8 cellular contexts compared by ENCODE assay signal in genomic region chr10:124744047-124744687, GRCh38. TPM values are rescaled to one million over a fixed set of nuclear protein-coding genes. Genes with fewer than 3 reads are reported as not detected.
A peak's percentile ranks its signal among the peaks of the same experiment; 100 is the strongest.
DNase-seq lines count a peak whose midpoint lies in the region; ATAC-seq and TF ChIP-seq lines count a peak whose summit lies in the region.

TSS of gene FAM53B (minus strand) at chr10:124744378. CDS start at chr10:124706713, 37,665 bp downstream.

- peak within 1 kb of the TSS; percentile 65 for H3K9ac ChIP-seq in smooth muscle cell (ENCODE audit: low read depth)

- H3K27ac Mint-ChIP-seq in WTC11: peak within 1 kb of the TSS; percentile 71

- no peaks in the 10 kb centered on the region for H3K9me3 Mint-ChIP-seq in WTC11

- H3K27ac ChIP-seq in smooth muscle cell (ENCODE audit: low read depth): peak within 1 kb of the TSS; percentile 85

- DNase-seq in NCI-H1436 (lab: John Stamatoyannopoulos, UW): peak; percentile 83
- no peak for DNase-seq in NCI-H1436 treated with DMSO at 0.1 percent for 48 hours (lab: John Stamatoyannopoulos, UW)
- peak; percentile 7 for DNase-seq in NCI-H128 (lab: John Stamatoyannopoulos, UW; ENCODE audit: unreplicated experiment)
- peak; percentile 82 for DNase-seq in WTC11 (ENCODE audit: low spot score)
- peak; percentile 71 to 85 for DNase-seq in cardiac fibroblast (ENCODE audit: low read depth in 2 of 2)
- peak; percentile 78 for DNase-seq in inferior parietal cortex (ENCODE audit: extremely low spot score)
- peak; percentile 48 for DNase-seq in smooth muscle cell (lab: John Stamatoyannopoulos, UW; ENCODE audit: unreplicated experiment)

- no peak for TF ChIP-seq CTCF in WTC11 (IDR thresholded peaks at IDR 0.05)
- no peak for TF ChIP-seq CTCF in cardiac fibroblast (IDR thresholded peaks at IDR 0.05; ENCODE audit: low read depth, low read length)
- TF ChIP-seq CTCF in smooth muscle cell (IDR thresholded peaks at IDR 0.05; ENCODE audit: borderline replicate concordance, insufficient read depth, poor library complexity, severe bottlenecking): no peak

- H3K27me3 Mint-ChIP-seq in WTC11 (ENCODE audit: low read depth): peaks cover 19% of the 10 kb centered on the region

- ATAC-seq in HG02642 (IDR thresholded peaks at IDR 0.05; ENCODE audit: poor library complexity, unreplicated experiment) (peak; percentile 70), WTC11 (peak; percentile 59)

- H3K4me1 Mint-ChIP-seq in WTC11: peaks cover 46% of the 10 kb centered on the region

- peaks cover 5% of the 10 kb centered on the region; the same call in 1 of the 2 replicates for H3K36me3 Mint-ChIP-seq in WTC11

- no peak within 1 kb of the TSS for H2AFZ ChIP-seq in smooth muscle cell (ENCODE audit: low read depth)

- POLR2A ChIA-PET in WTC11 (lab: Charles Lee): no interaction called here

- H3K27me3 ChIP-seq in smooth muscle cell (ENCODE audit: low read depth): no peaks in the 10 kb centered on the region

- H3K4me3 ChIP-seq in cardiac fibroblast (replicated peaks in 1 of 2; ENCODE audit: low read depth in 2 of 2, low read length in 2 of 2) (peak within 1 kb of the TSS; percentile 67 to 71), smooth muscle cell (peak within 1 kb of the TSS; percentile 82)

- peaks cover 42% of the 10 kb centered on the region for H3K4me1 ChIP-seq in smooth muscle cell (ENCODE audit: low read depth)

- H3K9me3 ChIP-seq in smooth muscle cell (replicated peaks; ENCODE audit: low read depth): no peaks in the 10 kb centered on the region

- no peaks in the 10 kb centered on the region for H3K79me2 ChIP-seq in smooth muscle cell (ENCODE audit: low read depth)

- peak within 1 kb of the TSS; percentile 92 for H3K4me3 Mint-ChIP-seq in WTC11

- peaks cover 19% of the 10 kb centered on the region for H3F3A ChIP-seq in smooth muscle cell (ENCODE audit: low read depth)

- peaks cover 43% of the 10 kb centered on the region for H4K20me1 ChIP-seq in smooth muscle cell (ENCODE audit: low read depth)

- WGBS in smooth muscle cell (ENCODE audit: low lambda C conversion rate): 1% methylated on average over 77 of the region's 105 CpGs

- peak within 1 kb of the TSS; percentile 99 for H3K4me2 ChIP-seq in smooth muscle cell

- H3K36me3 ChIP-seq in smooth muscle cell (ENCODE audit: low read depth): peaks cover 5% of the 10 kb centered on the region

- CTCF ChIA-PET in WTC11 (lab: Charles Lee): no interaction called here

TF ChIP-seq in WTC11, 78 proteins besides CTCF, POLR2A, EP300 and RAD21:
- peak; percentile 60; the same call in 1 of the 2 replicates for TF ChIP-seq EMX1 (CRISPR knock-in tag; IDR thresholded peaks at IDR 0.05)
- TF ChIP-seq ZBTB21 (CRISPR knock-in tag; IDR thresholded peaks at IDR 0.05; ENCODE audit: borderline replicate concordance): no peak
- peak; percentile 40; the same call in 1 of the 2 replicates for TF ChIP-seq SP1 (CRISPR knock-in tag; conservative IDR thresholded peaks at IDR 0.05)

RNA-seq across cellular contexts. Expression of gene FAM53B, which starts in this region (rescaled TPM):
- total RNA-seq in WTC11 (2021) (18.7 to 21.3 TPM (median 19.9 TPM) in 3 replicates), smooth muscle cell (6.2 and 9.3 TPM in 2 replicates)
- polyA plus RNA-seq in smooth muscle cell: 5.5 and 9.3 TPM in 2 replicates
